7 cellular contexts compared by ENCODE assay signal in the genomic region with DNA sequence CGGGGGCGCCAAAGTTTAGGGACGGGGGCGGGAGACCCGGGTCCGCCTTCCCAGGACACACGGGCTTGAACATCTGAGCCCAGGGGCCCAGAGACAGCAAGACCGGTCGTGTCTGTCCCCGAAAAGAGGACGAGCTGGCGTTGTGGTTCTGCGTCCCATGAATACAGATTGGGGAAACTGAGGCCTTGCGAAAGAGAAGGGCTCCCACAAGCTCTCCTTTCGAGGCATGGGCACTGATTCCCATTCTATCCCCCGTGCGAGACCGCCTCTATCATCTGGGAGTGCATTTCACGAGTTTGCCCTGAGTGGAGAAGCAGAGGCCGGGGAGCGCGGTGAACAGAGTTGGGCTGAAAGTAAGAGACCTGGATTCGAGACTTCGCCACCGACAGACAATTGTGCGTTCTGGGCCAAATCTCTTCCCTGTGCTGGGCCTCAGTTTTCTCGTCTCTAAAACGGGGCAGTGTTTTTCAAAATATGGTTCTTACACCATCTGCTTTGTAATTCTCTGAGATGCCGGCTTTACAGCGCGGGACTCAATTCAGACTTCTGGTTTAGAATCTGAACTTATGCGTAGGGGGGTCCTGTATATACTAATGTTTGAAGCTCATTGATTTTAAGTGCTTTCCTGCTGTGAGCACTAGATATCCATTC. TPM values are rescaled to one million over a fixed set of nuclear protein-coding genes. Genes with fewer than 3 reads are reported as not detected.
A peak's percentile ranks its signal among the peaks of the same experiment; 100 is the strongest.
DNase-seq lines count a peak whose midpoint lies in the region; ATAC-seq and TF ChIP-seq lines count a peak whose summit lies in the region.

No MANE protein-coding gene starts in this region.

- peak overlapping the region; percentile 95 for H3K27ac Mint-ChIP-seq in activated T-helper 1 cell treated with anti-CD3 and anti-CD28 coated beads, Interleukin-12 subunit alpha, Interleukin-12 subunit beta, Interleukin-2, Interleukin-4 antibody, amounts not matched to agents 30 ng/mL and 10 ng/mL and 1 ng/mL, durations not matched to agents 14 hours and 24 hours and 36 hours

- H3K27me3 ChIP-seq in cardiac muscle cell: peaks cover 39% of the 10 kb centered on the region

- H3K4me3 Mint-ChIP-seq in activated T-helper 1 cell treated with anti-CD3 and anti-CD28 coated beads, Interleukin-12 subunit alpha, Interleukin-12 subunit beta, Interleukin-2, Interleukin-4 antibody, amounts not matched to agents 30 ng/mL and 10 ng/mL and 1 ng/mL, durations not matched to agents 14 hours and 24 hours and 36 hours: peak overlapping the region; percentile 100

- peak overlapping the region; percentile 77 for H3K27ac ChIP-seq in cardiac muscle cell

- intact Hi-C loops in activated T-helper 1 cell treated with anti-CD3 and anti-CD28 coated beads, Interleukin-12 subunit alpha, Interleukin-12 subunit beta, Interleukin-2, Interleukin-4 antibody, amounts not matched to agents 30 ng/mL and 10 ng/mL and 1 ng/mL, durations not matched to agents 14 hours and 24 hours and 36 hours (cut with micrococcal nuclease): loop anchor here (1.0 to 5.0 kb wide), 6 partner anchors 52 to 187 kb away; partner anchors contain the start of genes LIMK2, PATZ1, PIK3IP1 and SELENOM

- no peaks in the 10 kb centered on the region for H3K36me3 ChIP-seq in cardiac muscle cell

- H3K4me1 Mint-ChIP-seq in activated T-helper 1 cell treated with anti-CD3 and anti-CD28 coated beads, Interleukin-12 subunit alpha, Interleukin-12 subunit beta, Interleukin-2, Interleukin-4 antibody, amounts not matched to agents 30 ng/mL and 10 ng/mL and 1 ng/mL, durations not matched to agents 14 hours and 24 hours and 36 hours (ENCODE audit: low read depth): peaks cover 42% of the 10 kb centered on the region

- peak overlapping the region; percentile 91 for H3K4me3 ChIP-seq in cardiac muscle cell

- DNase-seq in activated T-helper 1 cell treated with anti-CD3 and anti-CD28 coated beads, Interleukin-12 subunit alpha, Interleukin-12 subunit beta, Interleukin-2, Interleukin-4 antibody, amounts not matched to agents 30 ng/mL and 10 ng/mL and 1 ng/mL, durations not matched to agents 14 hours and 24 hours and 36 hours (ENCODE audit: low spot score): peak; percentile 9
- DNase-seq in cardiac muscle cell (ENCODE audit: low read depth in 1 of 2, low spot score in 1 of 2) (peak; percentile 43 to 49), retina (peak; percentile 55)

- peaks cover 12% of the 10 kb centered on the region for H3K36me3 Mint-ChIP-seq in activated T-helper 1 cell treated with anti-CD3 and anti-CD28 coated beads, Interleukin-12 subunit alpha, Interleukin-12 subunit beta, Interleukin-2, Interleukin-4 antibody, amounts not matched to agents 30 ng/mL and 10 ng/mL and 1 ng/mL, durations not matched to agents 14 hours and 24 hours and 36 hours (ENCODE audit: low read depth)

- H3K27me3 Mint-ChIP-seq in activated T-helper 1 cell treated with anti-CD3 and anti-CD28 coated beads, Interleukin-12 subunit alpha, Interleukin-12 subunit beta, Interleukin-2, Interleukin-4 antibody, amounts not matched to agents 30 ng/mL and 10 ng/mL and 1 ng/mL, durations not matched to agents 14 hours and 24 hours and 36 hours (ENCODE audit: insufficient read depth): peaks cover 15% of the 10 kb centered on the region

- no peak for TF ChIP-seq CTCF in cardiac muscle cell (IDR thresholded peaks at IDR 0.05; ENCODE audit: low read depth, low read length)

- peak; percentile 23 for ATAC-seq in GM19372 (IDR thresholded peaks at IDR 0.05; ENCODE audit: low read depth, unreplicated experiment)
- ATAC-seq in HG03439 (IDR thresholded peaks at IDR 0.05; ENCODE audit: unreplicated experiment): peak; percentile 32
- ATAC-seq in HG03108 (IDR thresholded peaks at IDR 0.05; ENCODE audit: unreplicated experiment): no peak
- ATAC-seq in GM21526 (IDR thresholded peaks at IDR 0.05; ENCODE audit: low FRiP score, unreplicated experiment): no peak

- peaks cover 4% of the 10 kb centered on the region for H3K4me1 ChIP-seq in cardiac muscle cell (ENCODE audit: low read depth)

- no peaks in the 10 kb centered on the region for H3K9me3 ChIP-seq in cardiac muscle cell (ENCODE audit: low read depth)

- H3K9me3 Mint-ChIP-seq in activated T-helper 1 cell treated with anti-CD3 and anti-CD28 coated beads, Interleukin-12 subunit alpha, Interleukin-12 subunit beta, Interleukin-2, Interleukin-4 antibody, amounts not matched to agents 30 ng/mL and 10 ng/mL and 1 ng/mL, durations not matched to agents 14 hours and 24 hours and 36 hours: no peaks in the 10 kb centered on the region

RNA-seq across cellular contexts. Expression of gene RNF185, which starts 0.5 kb away (rescaled TPM):
- total RNA-seq in activated T-helper 1 cell treated with anti-CD3 and anti-CD28 coated beads, Interleukin-12 subunit alpha, Interleukin-12 subunit beta, Interleukin-2, Interleukin-4 antibody, amounts not matched to agents 30 ng/mL and 10 ng/mL and 1 ng/mL, durations not matched to agents 14 hours and 24 hours and 36 hours: 18.7 and 19.6 TPM in 2 replicates
- total RNA-seq in cardiac muscle cell: 20.5 and 26.9 TPM in 2 replicates
- polyA plus RNA-seq in cardiac muscle cell: 30.1 and 30.3 TPM in 2 replicates

RNA-seq across cellular contexts. Expression of gene PLA2G3, which starts 20.1 kb away (rescaled TPM):
- not detected in 2 replicates for total RNA-seq in activated T-helper 1 cell treated with anti-CD3 and anti-CD28 coated beads, Interleukin-12 subunit alpha, Interleukin-12 subunit beta, Interleukin-2, Interleukin-4 antibody, amounts not matched to agents 30 ng/mL and 10 ng/mL and 1 ng/mL, durations not matched to agents 14 hours and 24 hours and 36 hours
- total RNA-seq in cardiac muscle cell: 1.1 and 10.0 TPM in 2 replicates
- polyA plus RNA-seq in cardiac muscle cell: 7.3 TPM in 1 of 2 replicates, not detected in the other

RNA-seq across cellular contexts. Expression of gene INPP5J, which starts 37.7 kb away (rescaled TPM):
- 0.17 TPM in 1 of 2 replicates, not detected in the other for total RNA-seq in activated T-helper 1 cell treated with anti-CD3 and anti-CD28 coated beads, Interleukin-12 subunit alpha, Interleukin-12 subunit beta, Interleukin-2, Interleukin-4 antibody, amounts not matched to agents 30 ng/mL and 10 ng/mL and 1 ng/mL, durations not matched to agents 14 hours and 24 hours and 36 hours
- 19.8 and 25.9 TPM in 2 replicates for total RNA-seq in cardiac muscle cell
- 21.9 and 26.0 TPM in 2 replicates for polyA plus RNA-seq in cardiac muscle cell

RNA-seq across cellular contexts. Expression of gene LIMK2, which starts 51.6 kb away (rescaled TPM):
- total RNA-seq in activated T-helper 1 cell treated with anti-CD3 and anti-CD28 coated beads, Interleukin-12 subunit alpha, Interleukin-12 subunit beta, Interleukin-2, Interleukin-4 antibody, amounts not matched to agents 30 ng/mL and 10 ng/mL and 1 ng/mL, durations not matched to agents 14 hours and 24 hours and 36 hours: 39.8 and 40.7 TPM in 2 replicates
- 29.4 and 32.8 TPM in 2 replicates for total RNA-seq in cardiac muscle cell
- polyA plus RNA-seq in cardiac muscle cell: 23.2 and 31.4 TPM in 2 replicates

RNA-seq across cellular contexts. Expression of gene SELENOM, which starts 53.1 kb away (rescaled TPM):
- 6.4 and 9.8 TPM in 2 replicates for total RNA-seq in activated T-helper 1 cell treated with anti-CD3 and anti-CD28 coated beads, Interleukin-12 subunit alpha, Interleukin-12 subunit beta, Interleukin-2, Interleukin-4 antibody, amounts not matched to agents 30 ng/mL and 10 ng/mL and 1 ng/mL, durations not matched to agents 14 hours and 24 hours and 36 hours
- 88.8 and 111 TPM in 2 replicates for total RNA-seq in cardiac muscle cell
- 84.0 and 97.4 TPM in 2 replicates for polyA plus RNA-seq in cardiac muscle cell

Comparison
In these comparisons a context has a peak if more than half of its experiments do, and no peak if none do; other contexts are left out.
1. ATAC-seq: peak in GM19372 (single experiment) and HG03439 (single experiment); none in HG03108 (single experiment) and GM21526 (single experiment).
2. RNA of gene INPP5J, which starts 37.7 kb away (total RNA-seq): 19.8 to 25.9 TPM in cardiac muscle cell; 0.17 TPM in activated T-helper 1 cell treated with anti-CD3 and anti-CD28 coated beads, Interleukin-12 subunit alpha, Interleukin-12 subunit beta, Interleukin-2, Interleukin-4 antibody, amounts not matched to agents 30 ng/mL and 10 ng/mL and 1 ng/mL, durations not matched to agents 14 hours and 24 hours and 36 hours; every median in the first group is over 10 times any median in the second.
3. Peak in every context shown above with its lines, with median percentiles within 50 percentile points of each other: DNase-seq.